In genomic region chr16:51150894-51151320, GRCh38 we compare ENCODE assay signal across 10 cellular contexts. TPM values are rescaled to one million over a fixed set of nuclear protein-coding genes. Genes with fewer than 3 reads are reported as not detected.
A peak's percentile ranks its signal among the peaks of the same experiment; 100 is the strongest.
DNase-seq lines count a peak whose midpoint lies in the region; ATAC-seq and TF ChIP-seq lines count a peak whose summit lies in the region.
"Had no signal": no experiment of that assay in that cellular context is flagged by ENCODE, and none has a peak within 500 bp of the region (broad histone marks: within the 10 kb centered on the region; RNA-seq: fewer than 3 reads in every experiment).

TSS of gene SALL1 (minus strand) at chr16:51151270. CDS start at chr16:51151241, 29 bp downstream.

- DNase-seq in cardiac fibroblast (ENCODE audit: low read depth in 2 of 2) (no peak), left lung (peak in 1 of 2 donors; percentile 71), AG08396 (ENCODE audit: low spot score) (no peak)
- DNase-seq: effector CD8-positive, alpha-beta T cell had no signal

- H3K36me3 ChIP-seq in HUES48 (ENCODE audit: control insufficient read depth, insufficient read depth, low read length) (no peaks in the 10 kb centered on the region), left lung (no peaks in the 10 kb centered on the region), subcutaneous abdominal adipose tissue (ENCODE audit: control insufficient read depth in 5 of 5, insufficient read depth in 5 of 5, low read length in 5 of 5) (no peaks in the 10 kb centered on the region)

- H3K27ac ChIP-seq in HUES48 (ENCODE audit: low read depth, low read length): peak within 1 kb of the TSS; percentile 99
- H3K27ac ChIP-seq in left lung: no peak within 1 kb of the TSS
- no peak within 1 kb of the TSS for H3K27ac ChIP-seq in subcutaneous abdominal adipose tissue (ENCODE audit: low read depth, low read length)

- H3K9me3 ChIP-seq in HUES48 (ENCODE audit: control insufficient read depth, insufficient read depth, low read length): no peaks in the 10 kb centered on the region
- no peaks in the 10 kb centered on the region for H3K9me3 ChIP-seq in left lung
- H3K9me3 ChIP-seq in subcutaneous abdominal adipose tissue (ENCODE audit: control insufficient read depth in 5 of 5, low read length in 5 of 5): no peaks in the 10 kb centered on the region

- H3K4me3 ChIP-seq in HUES48 (ENCODE audit: low read depth, low read length) (peak within 1 kb of the TSS; percentile 90), cardiac fibroblast (replicated peaks in 1 of 2; ENCODE audit: low read depth in 2 of 2, low read length in 2 of 2) (peak within 1 kb of the TSS; percentile 43 to 74), left lung (peak within 1 kb of the TSS; percentile 3 to 14), subcutaneous abdominal adipose tissue (ENCODE audit: low read depth in 1 of 5, low read length in 5 of 5) (peak within 1 kb of the TSS; percentile 22 to 63 (median 46))
- H3K4me3 ChIP-seq: K562 had no signal

- H3K9ac ChIP-seq in HUES48 (ENCODE audit: low read depth, low read length) (peak within 1 kb of the TSS; percentile 82), subcutaneous abdominal adipose tissue (ENCODE audit: low read length in 5 of 5) (no peak within 1 kb of the TSS)

- H3K27me3 ChIP-seq in HUES48 (ENCODE audit: control insufficient read depth, insufficient read depth, low read length): peaks cover 36% of the 10 kb centered on the region
- H3K27me3 ChIP-seq in left lung: peaks cover 81 to 100% of the 10 kb centered on the region in 2 donors
- peaks cover 29 to 58% (median 37%) of the 10 kb centered on the region in 5 donors for H3K27me3 ChIP-seq in subcutaneous abdominal adipose tissue (ENCODE audit: control insufficient read depth in 5 of 5, insufficient read depth in 4 of 5, low read length in 5 of 5)

- ATAC-seq in left lung (no peak), GM18873 (IDR thresholded peaks at IDR 0.05; ENCODE audit: low FRiP score, unreplicated experiment) (no peak), GM21526 (IDR thresholded peaks at IDR 0.05; ENCODE audit: low FRiP score, unreplicated experiment) (no peak), GM19467 (IDR thresholded peaks at IDR 0.05; ENCODE audit: unreplicated experiment) (no peak)
- ATAC-seq: K562 had no signal

- TF ChIP-seq CTCF in cardiac fibroblast (IDR thresholded peaks at IDR 0.05; ENCODE audit: low read depth, low read length) (no peak), left lung (IDR thresholded peaks at IDR 0.05) (no peak)

- intact Hi-C loops in left lung (cut with DNase I): no loop called here

- H3K4me1 ChIP-seq in HUES48 (ENCODE audit: control insufficient read depth, insufficient read depth, low read length) (peaks cover 43% of the 10 kb centered on the region), left lung (peaks cover 8 to 25% of the 10 kb centered on the region in 2 donors), subcutaneous abdominal adipose tissue (ENCODE audit: control insufficient read depth in 5 of 5, insufficient read depth in 5 of 5, low read length in 5 of 5) (peaks cover 0 to 40% (median 38%) of the 10 kb centered on the region in 5 donors)

RNA-seq across cellular contexts. Expression of gene SALL1, which starts in this region (rescaled TPM):
- not detected for total RNA-seq in left lung
- total RNA-seq: K562 had no signal

Comparison
In these comparisons a context has a peak if more than half of its experiments do, and no peak if none do; other contexts are left out.
1. H3K4me3 ChIP-seq: peak in every context shown above with its lines; median percentile 90 in HUES48; 58 in cardiac fibroblast; 46 in subcutaneous abdominal adipose tissue; 8 in left lung.